ENCODE assay signal across 8 cellular contexts in genomic region chr15:85582076-85582718, GRCh38.
A peak's percentile ranks its signal among the peaks of the same experiment; 100 is the strongest.
DNase-seq lines count a peak whose midpoint lies in the region; TF ChIP-seq lines count a peak whose summit lies in the region.

No MANE protein-coding gene starts in this region.

- peaks cover 21 to 37% of the 10 kb centered on the region in 2 donors for H3K4me1 ChIP-seq in muscle layer of duodenum (ENCODE audit: control insufficient read depth in 1 of 2, insufficient read depth in 2 of 2, low read length in 2 of 2)

- TF ChIP-seq CTCF in GM20000 (IDR thresholded peaks at IDR 0.05; ENCODE audit: extremely low read depth, missing control alignments) = no peak
- no peak for TF ChIP-seq CTCF in choroid plexus epithelial cell (conservative IDR thresholded peaks at IDR 0.05; ENCODE audit: low read depth, low read length)

- H3K4me3 ChIP-seq in choroid plexus epithelial cell (ENCODE audit: low read depth, low read length) (no peak overlapping the region), muscle layer of duodenum (ENCODE audit: low read depth in 1 of 2, low read length in 2 of 2) (peak overlapping the region; percentile 63 to 83)

- H3K27me3 ChIP-seq in muscle layer of duodenum (ENCODE audit: low read depth, low read length) = no peaks in the 10 kb centered on the region

- intact Hi-C loops in head of caudate nucleus (cut with DNase I) = no loop called here

- H3K9me3 ChIP-seq in muscle layer of duodenum (ENCODE audit: control insufficient read depth in 1 of 2, low read length in 2 of 2) = no peaks in the 10 kb centered on the region

- peak overlapping the region; percentile 85 for H3K27ac ChIP-seq in muscle layer of duodenum (ENCODE audit: low read length)

- DNase-seq in CD1c-positive myeloid dendritic cell (ENCODE audit: extremely low spot score) (peak; percentile 87), GM20000 (ENCODE audit: low spot score) (peak; percentile 30), LHCN-M2 (ENCODE audit: low read depth) (peak; percentile 60), choroid plexus epithelial cell (ENCODE audit: low read depth) (peak; percentile 41), DMS79 (lab: John Stamatoyannopoulos, UW) (no peak), NCI-H2107 treated with DMSO at 0.1 percent for 48 hours (lab: John Stamatoyannopoulos, UW; ENCODE audit: unreplicated experiment) (no peak), head of caudate nucleus (no peak)

- peaks cover 0 to 10% of the 10 kb centered on the region in 2 donors for H3K36me3 ChIP-seq in muscle layer of duodenum (ENCODE audit: control insufficient read depth in 1 of 2, insufficient read depth in 2 of 2, low read length in 2 of 2)

Comparison
In these comparisons a context has a peak if more than half of its experiments do, and no peak if none do; other contexts are left out.
1. DNase-seq: peak in CD1c-positive myeloid dendritic cell (single experiment), GM20000 (single experiment), LHCN-M2 (single experiment) and choroid plexus epithelial cell (single experiment); none in DMS79 (single experiment), NCI-H2107 treated with DMSO at 0.1 percent for 48 hours (single experiment) and head of caudate nucleus (0 of 42).